8 cellular contexts compared by ENCODE assay signal in the genomic region with DNA sequence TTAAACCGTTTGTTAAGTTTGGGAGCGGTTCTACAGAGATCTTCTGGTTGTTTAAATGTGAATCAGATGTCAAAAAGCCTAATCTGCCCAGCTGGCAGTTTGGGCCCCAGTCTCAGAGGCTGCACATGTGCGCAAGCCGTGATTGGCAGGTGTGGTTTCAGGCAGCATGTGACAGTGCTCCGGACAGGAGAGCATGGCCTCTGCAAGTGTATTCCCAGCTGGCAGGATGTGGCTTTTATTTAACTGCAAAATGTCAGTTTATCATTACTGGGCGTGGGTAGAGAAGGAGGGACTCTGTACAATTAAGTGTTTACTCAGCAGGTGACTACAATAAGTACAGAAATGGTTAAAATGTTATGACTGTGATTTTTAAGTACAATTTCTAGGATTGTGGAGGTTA.
DNase-seq lines count a peak whose midpoint lies in the region; ATAC-seq lines count a peak whose summit lies in the region.

No MANE protein-coding gene starts in this region.

- no peaks in the 10 kb centered on the region for H3K27me3 ChIP-seq in thymus (ENCODE audit: control insufficient read depth, insufficient read depth)

- H3K27ac ChIP-seq in thymus (ENCODE audit: low read depth) = peak overlapping the region; percentile 83

- peak overlapping the region; percentile 1 for H3K4me3 ChIP-seq in thymus (ENCODE audit: low read length)

- in situ Hi-C loops in Caki2 (cut with HindIII; ENCODE audit: low pct_unique_long_range_greater_than_20kb, low sequenced_read_pairs) = no loop called here

- H3K4me1 ChIP-seq in thymus (ENCODE audit: control insufficient read depth, insufficient read depth, low read length) = peaks cover 31% of the 10 kb centered on the region

- no peaks in the 10 kb centered on the region for H3K9me3 ChIP-seq in thymus (ENCODE audit: control insufficient read depth)

- DNase-seq in Caki2 (ENCODE audit: low read depth) (peak; percentile 40), GM19238 (ENCODE audit: insufficient read length, low spot score) (peak; percentile 27), NOMO-1 treated with dmso at 0.1 percent for 144 hours (lab: John Stamatoyannopoulos, UW; ENCODE audit: unreplicated experiment) (peak; percentile 39), fibroblast of gingiva (ENCODE audit: low read depth) (peak; percentile 49), NCI-H526 (lab: John Stamatoyannopoulos, UW) (no peak), mucosa of gallbladder (ENCODE audit: low spot score) (no peak)

- ATAC-seq in HG03135 (IDR thresholded peaks at IDR 0.05; ENCODE audit: unreplicated experiment) = peak; percentile 73

- no peaks in the 10 kb centered on the region for H3K36me3 ChIP-seq in thymus (ENCODE audit: control insufficient read depth, insufficient read depth)

- WGBS in thymus = 4% methylated on average over 6 of the region's 6 CpGs

Comparison
In these comparisons a context has a peak if more than half of its experiments do, and no peak if none do; other contexts are left out.
1. DNase-seq: peak in Caki2 (single experiment), GM19238 (single experiment), NOMO-1 treated with dmso at 0.1 percent for 144 hours (single experiment) and fibroblast of gingiva (single experiment); none in NCI-H526 (0 of 2) and mucosa of gallbladder (single experiment).